1 cellular context compared by ENCODE assay signal in the genomic region with DNA sequence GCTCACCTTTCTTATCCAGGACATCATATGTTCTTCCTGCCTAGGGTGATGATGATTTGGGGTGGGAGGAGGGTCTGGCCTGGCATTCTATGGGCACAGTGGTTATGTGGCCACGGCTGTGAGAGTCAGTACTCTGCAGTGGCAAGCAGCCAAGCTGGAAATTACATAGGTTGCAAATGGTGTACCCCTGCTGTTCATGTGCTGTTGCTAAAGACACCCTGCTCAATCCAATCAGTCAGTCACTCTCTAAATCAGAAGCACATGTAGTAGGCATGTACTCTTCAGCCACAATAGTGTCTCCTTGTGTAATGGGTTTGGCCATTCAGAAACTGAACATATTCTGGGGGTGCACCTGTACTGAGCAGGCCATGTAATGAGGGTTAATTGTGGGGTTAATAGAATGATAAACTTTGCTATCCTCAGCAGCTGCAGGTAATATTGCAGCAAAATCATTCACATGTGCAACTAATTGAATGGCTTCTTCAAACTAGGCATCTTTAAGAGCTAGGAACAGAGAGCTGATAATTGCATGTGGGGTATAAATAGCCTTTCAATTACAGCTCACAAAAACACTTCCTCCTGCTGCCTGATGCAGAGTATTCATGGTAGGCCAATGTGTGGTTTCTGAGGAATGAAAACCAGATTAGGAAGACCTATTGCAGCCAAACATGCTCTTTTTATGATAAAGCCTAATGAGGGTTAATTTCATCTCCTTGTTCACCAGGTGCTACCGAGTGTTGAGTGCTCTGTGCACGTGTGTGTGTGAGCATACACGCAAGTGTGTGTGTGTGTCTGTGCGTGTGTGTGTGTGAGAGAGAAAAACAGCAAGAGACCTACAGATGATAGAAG.
TF ChIP-seq lines count a peak whose summit lies in the region.

No MANE protein-coding gene starts in this region.

TF ChIP-seq in HepG2, 621 proteins besides CTCF, POLR2A, EP300 and RAD21:
- TF ChIP-seq, protein P1, sequence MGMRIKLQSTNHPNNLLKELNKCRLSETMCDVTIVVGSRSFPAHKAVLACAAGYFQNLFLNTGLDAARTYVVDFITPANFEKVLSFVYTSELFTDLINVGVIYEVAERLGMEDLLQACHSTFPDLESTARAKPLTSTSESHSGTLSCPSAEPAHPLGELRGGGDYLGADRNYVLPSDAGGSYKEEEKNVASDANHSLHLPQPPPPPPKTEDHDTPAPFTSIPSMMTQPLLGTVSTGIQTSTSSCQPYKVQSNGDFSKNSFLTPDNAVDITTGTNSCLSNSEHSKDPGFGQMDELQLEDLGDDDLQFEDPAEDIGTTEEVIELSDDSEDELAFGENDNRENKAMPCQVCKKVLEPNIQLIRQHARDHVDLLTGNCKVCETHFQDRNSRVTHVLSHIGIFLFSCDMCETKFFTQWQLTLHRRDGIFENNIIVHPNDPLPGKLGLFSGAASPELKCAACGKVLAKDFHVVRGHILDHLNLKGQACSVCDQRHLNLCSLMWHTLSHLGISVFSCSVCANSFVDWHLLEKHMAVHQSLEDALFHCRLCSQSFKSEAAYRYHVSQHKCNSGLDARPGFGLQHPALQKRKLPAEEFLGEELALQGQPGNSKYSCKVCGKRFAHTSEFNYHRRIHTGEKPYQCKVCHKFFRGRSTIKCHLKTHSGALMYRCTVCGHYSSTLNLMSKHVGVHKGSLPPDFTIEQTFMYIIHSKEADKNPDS (CRISPR knock-in tag; IDR thresholded peaks at IDR 0.05) = no peak
- no peak for TF ChIP-seq ZFP82 (CRISPR knock-in tag; IDR thresholded peaks at IDR 0.05; ENCODE audit: borderline replicate concordance)
- TF ChIP-seq ZNF362 (CRISPR knock-in tag; IDR thresholded peaks at IDR 0.05; ENCODE audit: borderline replicate concordance) = no peak
- TF ChIP-seq ZNF343 (CRISPR knock-in tag; IDR thresholded peaks at IDR 0.05) = no peak
- TF ChIP-seq ZNF639 (CRISPR knock-in tag; conservative IDR thresholded peaks at IDR 0.05) = no peak
- TF ChIP-seq STAT6 (CRISPR knock-in tag; IDR thresholded peaks at IDR 0.05; ENCODE audit: borderline replicate concordance) = no peak
- no peak for TF ChIP-seq ZNF510 (CRISPR knock-in tag; IDR thresholded peaks at IDR 0.05; ENCODE audit: low read depth)
- TF ChIP-seq ZMYM2 (CRISPR knock-in tag; IDR thresholded peaks at IDR 0.05) = no peak
- TF ChIP-seq, protein P2, sequence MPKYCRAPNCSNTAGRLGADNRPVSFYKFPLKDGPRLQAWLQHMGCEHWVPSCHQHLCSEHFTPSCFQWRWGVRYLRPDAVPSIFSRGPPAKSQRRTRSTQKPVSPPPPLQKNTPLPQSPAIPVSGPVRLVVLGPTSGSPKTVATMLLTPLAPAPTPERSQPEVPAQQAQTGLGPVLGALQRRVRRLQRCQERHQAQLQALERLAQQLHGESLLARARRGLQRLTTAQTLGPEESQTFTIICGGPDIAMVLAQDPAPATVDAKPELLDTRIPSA (CRISPR knock-in tag; IDR thresholded peaks at IDR 0.05; ENCODE audit: borderline replicate concordance) = no peak
